9 cellular contexts compared by ENCODE assay signal in genomic region chr2:47069628-47070154, GRCh38.
DNase-seq lines count a peak whose midpoint lies in the region; ATAC-seq and TF ChIP-seq lines count a peak whose summit lies in the region.
"Had no signal": no experiment of that assay in that cellular context is flagged by ENCODE, and none has a peak within 500 bp of the region (broad histone marks: within the 10 kb centered on the region; RNA-seq: fewer than 3 reads in every experiment).

No MANE protein-coding gene starts in this region.

- H3K27me3 ChIP-seq in body of pancreas (no peaks in the 10 kb centered on the region), suprapubic skin (no peaks in the 10 kb centered on the region)

- H3K4me3 Mint-ChIP-seq in HFFc6, result peak overlapping the region; percentile 24; the same call in 1 of the 2 replicates

- H3K36me3 ChIP-seq in body of pancreas (replicated peaks in 1 of 2; ENCODE audit: insufficient read depth in 1 of 2, low read depth in 2 of 2), result peaks cover 0 to 3% of the 10 kb centered on the region in 2 donors
- peaks cover under 1% of the 10 kb centered on the region for H3K36me3 ChIP-seq in suprapubic skin

- peaks cover 29% of the 10 kb centered on the region for H3K36me3 Mint-ChIP-seq in HFFc6 (ENCODE audit: low read depth)

- H3K27ac ChIP-seq in body of pancreas, result peak overlapping the region; percentile 60 to 81 (median 70)
- peak overlapping the region; percentile 84 for H3K27ac ChIP-seq in suprapubic skin

- peak; percentile 82 for ATAC-seq in body of pancreas
- ATAC-seq in GM21515 (IDR thresholded peaks at IDR 0.05; ENCODE audit: unreplicated experiment), result no peak

- WGBS in body of pancreas, 2 donors, result 53 to 73% methylated on average over 5 of the region's 6 CpGs
- WGBS in suprapubic skin, result 6% methylated on average over 4 of the region's 6 CpGs

- TF ChIP-seq POLR2A in body of pancreas (IDR thresholded peaks at IDR 0.05), result peak in 1 of 3 donors; percentile 15
- TF ChIP-seq POLR2A in suprapubic skin (IDR thresholded peaks at IDR 0.05), result no peak

- TF ChIP-seq CTCF in HFFc6 (IDR thresholded peaks at IDR 0.05) (no peak), body of pancreas (IDR thresholded peaks at IDR 0.05) (no peak), suprapubic skin (IDR thresholded peaks at IDR 0.05) (no peak)

- peaks cover 6% of the 10 kb centered on the region for H3K27me3 Mint-ChIP-seq in HFFc6 (ENCODE audit: insufficient read depth)

- DNase-seq in HFFc6, result peak; percentile 67
- peak; percentile 57 to 81 (median 70) for DNase-seq in body of pancreas
- DNase-seq in islet precursor cell, result peak; percentile 99
- DNase-seq in suprapubic skin (ENCODE audit: low spot score in 2 of 2), result peak in 1 of 2 donors; percentile 87
- no peak for DNase-seq in DMS79 treated with DMSO at 0.1 percent for 48 hours (lab: John Stamatoyannopoulos, UW)
- no peak for DNase-seq in NCI-H2081 treated with DMSO at 0.1 percent for 48 hours (lab: John Stamatoyannopoulos, UW)
- DNase-seq in cerebellar nuclear complex (lab: John Stamatoyannopoulos, UW), result no peak
- DNase-seq: activated gamma-delta T cell had no signal

- peaks cover 90% of the 10 kb centered on the region for H3K4me1 Mint-ChIP-seq in HFFc6 (ENCODE audit: low read depth)

- H3K9me3 Mint-ChIP-seq in HFFc6, result no peaks in the 10 kb centered on the region

- H3K9me3 ChIP-seq in body of pancreas, result no peaks in the 10 kb centered on the region
- H3K9me3 ChIP-seq in suprapubic skin, result no peaks in the 10 kb centered on the region

- peaks cover 40% of the 10 kb centered on the region for H3K4me1 ChIP-seq in body of pancreas
- H3K4me1 ChIP-seq in suprapubic skin, result peaks cover 86% of the 10 kb centered on the region

- H3K4me3 ChIP-seq in body of pancreas, result no peak overlapping the region
- H3K4me3 ChIP-seq in suprapubic skin, result no peak overlapping the region

- intact Hi-C loops in body of pancreas (cut with DNase I), result no loop called here

- H3K27ac Mint-ChIP-seq in HFFc6, result peak overlapping the region; percentile 99

- TF ChIP-seq EP300 in suprapubic skin (IDR thresholded peaks at IDR 0.05), result no peak

Comparison
In these comparisons a context has a peak if more than half of its experiments do, and no peak if none do; other contexts are left out.
1. DNase-seq: peak in HFFc6 (single experiment), body of pancreas (4 of 4) and islet precursor cell (single experiment); none in DMS79 treated with DMSO at 0.1 percent for 48 hours (single experiment), NCI-H2081 treated with DMSO at 0.1 percent for 48 hours (single experiment) and cerebellar nuclear complex (0 of 2).